ENCODE assay signal across 8 cellular contexts in the genomic region with DNA sequence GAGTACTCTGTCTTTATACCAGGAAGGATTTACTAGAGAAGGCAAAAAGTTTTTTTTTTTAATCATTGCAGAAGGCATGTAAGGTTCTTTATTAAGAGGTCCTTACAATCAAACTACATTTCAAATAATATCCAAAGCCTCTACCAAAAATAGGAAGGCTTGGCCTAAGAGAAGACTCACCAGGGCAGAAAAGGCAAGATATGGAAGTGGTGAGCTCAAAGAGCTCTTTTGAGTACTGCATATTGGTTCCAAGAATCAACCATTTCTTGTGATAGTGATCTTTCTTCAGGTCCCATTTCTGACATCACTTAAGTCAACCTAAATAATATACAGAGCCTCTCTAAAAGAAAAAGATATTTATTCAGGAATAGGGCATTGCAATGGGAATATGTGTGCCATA.
"Had no signal": no experiment of that assay in that cellular context is flagged by ENCODE, and none has a peak within 500 bp of the region (broad histone marks: within the 10 kb centered on the region; RNA-seq: fewer than 3 reads in every experiment).

No MANE protein-coding gene starts in this region.

- H3K4me1 ChIP-seq: HAP-1 had no signal

- H3K4me3 Mint-ChIP-seq: GM23338, HFFc6, IgD-negative memory B cell had no signal

- H3K4me2 ChIP-seq: GM23338 had no signal

- H3K4me3 ChIP-seq: GM23338, HAP-1 had no signal

- DNase-seq: H7, HFFc6 had no signal

- H2AFZ ChIP-seq: GM23338 had no signal

- H3K36me3 ChIP-seq: HAP-1 had no signal

- H3K4me1 Mint-ChIP-seq: GM23338 had no signal

- H3K27ac ChIP-seq: HL-60 had no signal

- H3K27me3 Mint-ChIP-seq: IgD-negative memory B cell had no signal

- ATAC-seq: GM23338, HCT116, HepG2 had no signal

- H3K27ac Mint-ChIP-seq: GM23338, HFFc6, IgD-negative memory B cell had no signal
